ENCODE assay signal across 17 cellular contexts in the genomic region with DNA sequence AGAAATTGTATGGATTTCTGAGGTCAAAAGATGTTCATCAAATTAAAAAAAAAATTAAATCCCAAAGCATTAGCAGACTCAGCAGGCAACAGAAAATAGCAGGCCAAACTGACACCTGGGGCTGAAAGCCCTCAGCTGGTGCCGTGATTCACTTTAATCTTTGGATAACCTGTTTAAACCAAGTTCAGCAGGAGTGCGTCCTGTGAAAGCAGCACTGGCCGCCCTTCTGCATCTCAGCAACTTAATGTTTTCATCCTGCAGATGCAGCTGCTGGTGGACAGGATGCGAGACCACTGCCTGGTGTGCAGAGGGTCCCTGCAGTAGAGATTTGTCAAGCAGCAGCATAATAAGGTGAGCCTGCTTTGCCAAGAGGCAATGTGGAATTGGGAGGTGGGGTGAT. TPM values are rescaled to one million over a fixed set of nuclear protein-coding genes. Genes with fewer than 3 reads are reported as not detected.
A peak's percentile ranks its signal among the peaks of the same experiment; 100 is the strongest.
DNase-seq lines count a peak whose midpoint lies in the region; ATAC-seq and TF ChIP-seq lines count a peak whose summit lies in the region.
"Had no signal": no experiment of that assay in that cellular context is flagged by ENCODE, and none has a peak within 500 bp of the region (broad histone marks: within the 10 kb centered on the region; RNA-seq: fewer than 3 reads in every experiment).

No MANE protein-coding gene starts in this region.

- H3K4me1 ChIP-seq in BE2C: peaks cover 6% of the 10 kb centered on the region; the same call in 1 of the 2 replicates
- peaks cover 3% of the 10 kb centered on the region for H3K4me1 ChIP-seq in endodermal cell (ENCODE audit: control insufficient read depth, insufficient read depth, low read length)
- H3K4me1 ChIP-seq in vagina: no peaks in the 10 kb centered on the region
- H3K4me1 ChIP-seq: BLaER1, Caco-2, HAP-1 had no signal

- H3K36me3 ChIP-seq in BE2C (no peaks in the 10 kb centered on the region), endodermal cell (ENCODE audit: control insufficient read depth, insufficient read depth, low read length) (no peaks in the 10 kb centered on the region), vagina (no peaks in the 10 kb centered on the region)
- H3K36me3 ChIP-seq: BLaER1, HAP-1 had no signal

- no peak for ATAC-seq in HG03432 (IDR thresholded peaks at IDR 0.05; ENCODE audit: unreplicated experiment)
- no peak for ATAC-seq in activated naive CD8-positive, alpha-beta T cell treated with anti-CD3 and anti-CD28 coated beads, Interleukin-2, amount 50 U/mL, for 24 hours
- ATAC-seq: CD8-positive, alpha-beta T cell had no signal

- no peak overlapping the region for H3K27ac Mint-ChIP-seq in endodermal cell
- H3K27ac Mint-ChIP-seq in activated naive CD8-positive, alpha-beta T cell treated with anti-CD3 and anti-CD28 coated beads, Interleukin-2, amount 50 U/mL, for 24 hours: no peak overlapping the region
- H3K27ac Mint-ChIP-seq: CD4-positive, CD25-positive, alpha-beta regulatory T cell; CD8-positive, alpha-beta T cell; HFFc6 had no signal

- H3K27ac ChIP-seq in endodermal cell (ENCODE audit: low read depth, low read length) (no peak overlapping the region), vagina (no peak overlapping the region)
- H3K27ac ChIP-seq: BLaER1, C4-2B had no signal

- no peak for TF ChIP-seq POLR2A in vagina (IDR thresholded peaks at IDR 0.05)

- intact Hi-C loops in vagina (cut with DNase I): no loop called here

- TF ChIP-seq CTCF in BE2C (IDR thresholded peaks at IDR 0.05; ENCODE audit: low read depth, low read length) (no peak), endodermal cell (conservative IDR thresholded peaks at IDR 0.05) (no peak), vagina (IDR thresholded peaks at IDR 0.05) (no peak)

- H3K36me3 Mint-ChIP-seq in endodermal cell (ENCODE audit: low read depth): no peaks in the 10 kb centered on the region
- H3K36me3 Mint-ChIP-seq in activated naive CD8-positive, alpha-beta T cell treated with anti-CD3 and anti-CD28 coated beads, Interleukin-2, amount 50 U/mL, for 24 hours (ENCODE audit: low read depth): no peaks in the 10 kb centered on the region
- H3K36me3 Mint-ChIP-seq: CD4-positive, CD25-positive, alpha-beta regulatory T cell; CD8-positive, alpha-beta T cell had no signal

- H3K4me1 Mint-ChIP-seq in endodermal cell: peaks cover 25% of the 10 kb centered on the region
- H3K4me1 Mint-ChIP-seq in activated naive CD8-positive, alpha-beta T cell treated with anti-CD3 and anti-CD28 coated beads, Interleukin-2, amount 50 U/mL, for 24 hours: no peaks in the 10 kb centered on the region
- H3K4me1 Mint-ChIP-seq: CD4-positive, CD25-positive, alpha-beta regulatory T cell had no signal

- H3K9me3 ChIP-seq in BE2C: no peaks in the 10 kb centered on the region
- H3K9me3 ChIP-seq in endodermal cell (ENCODE audit: control insufficient read depth, low read length): no peaks in the 10 kb centered on the region
- no peaks in the 10 kb centered on the region for H3K9me3 ChIP-seq in vagina
- H3K9me3 ChIP-seq: BLaER1, Caco-2, HAP-1 had no signal

- H3K9ac ChIP-seq in endodermal cell (ENCODE audit: extremely low read depth, low read length, poor library complexity, severe bottlenecking): no peak overlapping the region
- H3K9ac ChIP-seq: BLaER1 had no signal

- H3K4me3 ChIP-seq in BE2C (ENCODE audit: low read depth, low read length) (no peak overlapping the region), endodermal cell (ENCODE audit: low read length) (no peak overlapping the region), vagina (no peak overlapping the region)
- H3K4me3 ChIP-seq: BLaER1, HAP-1 had no signal

- H3K4me3 Mint-ChIP-seq in endodermal cell: no peak overlapping the region
- H3K4me3 Mint-ChIP-seq in activated naive CD8-positive, alpha-beta T cell treated with anti-CD3 and anti-CD28 coated beads, Interleukin-2, amount 50 U/mL, for 24 hours: no peak overlapping the region
- H3K4me3 Mint-ChIP-seq: CD4-positive, CD25-positive, alpha-beta regulatory T cell; CD8-positive, alpha-beta T cell; HFFc6 had no signal

- no peaks in the 10 kb centered on the region for H3K9me3 Mint-ChIP-seq in endodermal cell
- H3K9me3 Mint-ChIP-seq in activated naive CD8-positive, alpha-beta T cell treated with anti-CD3 and anti-CD28 coated beads, Interleukin-2, amount 50 U/mL, for 24 hours: no peaks in the 10 kb centered on the region
- H3K9me3 Mint-ChIP-seq: CD8-positive, alpha-beta T cell; HFFc6 had no signal

- peaks cover 8% of the 10 kb centered on the region for H3K27me3 Mint-ChIP-seq in endodermal cell (ENCODE audit: insufficient read depth)
- H3K27me3 Mint-ChIP-seq in activated naive CD8-positive, alpha-beta T cell treated with anti-CD3 and anti-CD28 coated beads, Interleukin-2, amount 50 U/mL, for 24 hours: peaks cover 2% of the 10 kb centered on the region
- H3K27me3 Mint-ChIP-seq: CD4-positive, CD25-positive, alpha-beta regulatory T cell had no signal

- WGBS in endodermal cell (ENCODE audit: insufficient coverage in 1 of 2, insufficient read length in 1 of 2), 2 experiments: 45 to 55% methylated on average over 2 to 4 of the region's 4 CpGs

- peak; percentile 42 for DNase-seq in BE2C
- peak; percentile 93 for DNase-seq in SK-N-DZ (ENCODE audit: low spot score)
- DNase-seq in endodermal cell: peak; percentile 58
- no peak for DNase-seq in vagina (ENCODE audit: extremely low spot score in 2 of 2)
- no peak for DNase-seq in activated naive CD8-positive, alpha-beta T cell treated with anti-CD3 and anti-CD28 coated beads, Interleukin-2, amount 50 U/mL, for 24 hours
- DNase-seq: Caco-2; CD4-positive, CD25-positive, alpha-beta regulatory T cell; CD8-positive, alpha-beta T cell; DMS153; DND-41; GOT3; HFFc6 had no signal

- H3K27me3 ChIP-seq in BE2C (no peaks in the 10 kb centered on the region), endodermal cell (ENCODE audit: control insufficient read depth, insufficient read depth, low read length, poor library complexity, severe bottlenecking) (no peaks in the 10 kb centered on the region), vagina (no peaks in the 10 kb centered on the region)
- H3K27me3 ChIP-seq: BLaER1 had no signal

RNA-seq across cellular contexts. Expression of a gene that starts 41.2 kb away (rescaled TPM):
- polyA plus RNA-seq in BE2C (2012; ENCODE audit: insufficient read depth, insufficient read length, low read depth): 0.86 TPM
- 1.9 and 3.2 TPM in 2 replicates for polyA plus RNA-seq in SK-N-DZ (2014; cell fraction: cytosol; rRNA removed)
- polyA plus RNA-seq in SK-N-DZ (2014; cell fraction: nucleus; rRNA removed): 1.9 and 2.5 TPM in 2 replicates
- under 1 TPM; 0.53 to 0.80 TPM for total RNA-seq in endodermal cell
- 0.32 TPM for polyA plus RNA-seq in endodermal cell (2013, experiment 1 of 2)
- 0.41 TPM for polyA plus RNA-seq in endodermal cell (2013, experiment 2 of 2)
- 8.1 TPM for total RNA-seq in vagina
- total RNA-seq: A673; CD4-positive, CD25-positive, alpha-beta regulatory T cell; CD8-positive, alpha-beta T cell had no signal
- polyA plus RNA-seq: CD4-positive, CD25-positive, alpha-beta regulatory T cell had no signal

Comparison
In these comparisons a context has a peak if more than half of its experiments do, and no peak if none do; other contexts are left out.
1. DNase-seq: peak in BE2C (single experiment), SK-N-DZ (single experiment) and endodermal cell (single experiment); none in vagina (0 of 2) and activated naive CD8-positive, alpha-beta T cell treated with anti-CD3 and anti-CD28 coated beads, Interleukin-2, amount 50 U/mL, for 24 hours (single experiment).